ENCODE assay signal across 1 cellular context in genomic region chr4:764405-765169, GRCh38.
A peak's percentile ranks its signal among the peaks of the same experiment; 100 is the strongest.
TF ChIP-seq lines count a peak whose summit lies in the region.

No MANE protein-coding gene starts in this region.

TF ChIP-seq in H1, 55 proteins besides CTCF, POLR2A, EP300 and RAD21:
- TF ChIP-seq POLR2AphosphoS5 (IDR thresholded peaks at IDR 0.05; ENCODE audit: low read depth, low read length) = 0 out of 2 replicates have a peak, but pooled peaks have one; percentile 18
- no peak for TF ChIP-seq ZNF274 (IDR thresholded peaks at IDR 0.05; ENCODE audit: borderline replicate concordance, extremely low read depth, low read length)
